In genomic region chr6:2245103-2245953, GRCh38 we compare ENCODE assay signal across 8 cellular contexts. TPM values are rescaled to one million over a fixed set of nuclear protein-coding genes. Genes with fewer than 3 reads are reported as not detected.
DNase-seq lines count a peak whose midpoint lies in the region; ATAC-seq and TF ChIP-seq lines count a peak whose summit lies in the region.

Gene GMDS, minus strand, starts transcription at chr6:2245605.

- peaks cover 20% of the 10 kb centered on the region for H3K4me1 ChIP-seq in iPS-20b (ENCODE audit: insufficient read depth, low read length)

- H3K27ac ChIP-seq in VCaP (peak within 1 kb of the TSS; percentile 86), iPS-20b (ENCODE audit: low read length) (peak within 1 kb of the TSS; percentile 16), skin epidermis (peak within 1 kb of the TSS; percentile 65 to 94 (median 86))

- peak within 1 kb of the TSS; percentile 83; the same call in 1 of the 2 replicates for H3K9ac ChIP-seq in iPS-20b (ENCODE audit: low read depth, low read length)

- POLR2A ChIA-PET in MCF 10A (lab: Yijun Ruan, JAX), result interaction anchor here (0.8 to 2.4 kb wide), 14 partner anchors 8 to 389 kb away, joined by 3 to 14 read pairs (median 6); no protein-coding TSS in a partner anchor

- no peaks in the 10 kb centered on the region for H3K9me3 ChIP-seq in iPS-20b (ENCODE audit: insufficient read depth, low read depth, low read length)

- peak within 1 kb of the TSS; percentile 87 for H3K4me3 Mint-ChIP-seq in MCF 10A (ENCODE audit: unreplicated experiment)

- no peaks in the 10 kb centered on the region for H3K27me3 Mint-ChIP-seq in MCF 10A (ENCODE audit: insufficient read depth, unreplicated experiment)

- peak within 1 kb of the TSS; percentile 94 for H3K4me3 ChIP-seq in iPS-20b (ENCODE audit: low read length)
- H3K4me3 ChIP-seq in skin epidermis, result peak within 1 kb of the TSS; percentile 71 to 94 (median 88)

- TF ChIP-seq CTCF in VCaP (conservative IDR thresholded peaks at IDR 0.05) (no peak), MCF 10A (IDR thresholded peaks at IDR 0.05; ENCODE audit: unreplicated experiment) (no peak)

- H3K27me3 ChIP-seq in iPS-20b (ENCODE audit: insufficient read depth, low read length), result peaks cover 16% of the 10 kb centered on the region; the same call in 1 of the 2 replicates

- CTCF ChIA-PET in MCF 10A (lab: Yijun Ruan, JAX), result interaction anchor here (0.6 to 1.4 kb wide), 2 partner anchors 37 to 637 kb away, joined by 3 to 6 read pairs; no protein-coding TSS in a partner anchor

- peaks cover 2% of the 10 kb centered on the region for H3K36me3 Mint-ChIP-seq in MCF 10A (ENCODE audit: insufficient read depth, unreplicated experiment)

- intact Hi-C loops in MCF 10A (cut with micrococcal nuclease), result loop anchor here (1.0 kb wide), 1 partner anchor 8 kb away; no protein-coding TSS in a partner anchor

- H3K36me3 ChIP-seq in iPS-20b (ENCODE audit: insufficient read depth, low read depth, low read length), result no peaks in the 10 kb centered on the region

- DNase-seq in A172 (ENCODE audit: low spot score) (peak; percentile 70), NCI-H2107 (lab: John Stamatoyannopoulos, UW) (peak; percentile 53), MCF 10A (ENCODE audit: unreplicated experiment) (peak; percentile 85)

- no peaks in the 10 kb centered on the region for H3K9me3 Mint-ChIP-seq in MCF 10A (ENCODE audit: unreplicated experiment)

- no TSS peak for BruUV-seq in MCF 10A (replicated peaks; lab: Mats Ljungman, UMichigan)

- ATAC-seq in GM18519 (IDR thresholded peaks at IDR 0.05; ENCODE audit: low FRiP score, unreplicated experiment), result peak; percentile 90
- peak; percentile 91 for ATAC-seq in HG03039 (IDR thresholded peaks at IDR 0.05; ENCODE audit: unreplicated experiment)

- peak within 1 kb of the TSS; percentile 90 for H3K27ac Mint-ChIP-seq in MCF 10A (ENCODE audit: low read depth, unreplicated experiment)

- peaks cover 16% of the 10 kb centered on the region for H3K4me1 Mint-ChIP-seq in MCF 10A (ENCODE audit: insufficient read depth, unreplicated experiment)

RNA-seq across cellular contexts. Expression of gene GMDS, which starts in this region (rescaled TPM):
- total RNA-seq in A172 (2014; rRNA removed; shearing (Covaris generic)), result 5.4 and 8.9 TPM in 2 replicates
- 19.7 and 24.9 TPM in 2 replicates for total RNA-seq in MCF 10A (2022)

Comparison
In these comparisons a context has a peak if more than half of its experiments do, and no peak if none do; other contexts are left out.
1. Peak in every context shown above with its lines: DNase-seq, ATAC-seq, H3K4me3 ChIP-seq and H3K27ac ChIP-seq.
2. H3K27ac ChIP-seq: peak in every context shown above with its lines; median percentile 86 in VCaP; 86 in skin epidermis; 16 in iPS-20b.